In genomic region chr22:41485033-41485432, GRCh38 we compare ENCODE assay signal across 27 cellular contexts. TPM values are rescaled to one million over a fixed set of nuclear protein-coding genes. Genes with fewer than 3 reads are reported as not detected.
DNase-seq lines count a peak whose midpoint lies in the region; ATAC-seq and TF ChIP-seq lines count a peak whose summit lies in the region.
"Had no signal": no experiment of that assay in that cellular context is flagged by ENCODE, and none has a peak within 500 bp of the region (broad histone marks: within the 10 kb centered on the region; RNA-seq: fewer than 3 reads in every experiment).

No MANE protein-coding gene starts in this region.

- H3K36me3 ChIP-seq in breast epithelium (no peaks in the 10 kb centered on the region), mammary epithelial cell (ENCODE audit: insufficient read depth, low read length) (no peaks in the 10 kb centered on the region), colonic mucosa (no peaks in the 10 kb centered on the region), mucosa of rectum (ENCODE audit: control insufficient read depth in 2 of 2, insufficient read depth in 2 of 2, low read length in 2 of 2) (peaks cover 0 to 10% of the 10 kb centered on the region in 2 donors), transverse colon (no peaks in the 10 kb centered on the region)
- H3K36me3 ChIP-seq: brain microvascular endothelial cell, uterus had no signal

- H3K4me1 ChIP-seq in breast epithelium = peaks cover 0 to 16% of the 10 kb centered on the region in 2 donors
- H3K4me1 ChIP-seq in mammary epithelial cell (ENCODE audit: insufficient read depth, low read length) = peaks cover 4% of the 10 kb centered on the region
- peaks cover 10% of the 10 kb centered on the region for H3K4me1 ChIP-seq in colonic mucosa
- peaks cover 14 to 16% of the 10 kb centered on the region in 2 donors for H3K4me1 ChIP-seq in mucosa of rectum (ENCODE audit: control insufficient read depth in 2 of 2, insufficient read depth in 2 of 2, low read length in 2 of 2)
- peaks cover 27 to 99% (median 58%) of the 10 kb centered on the region in 4 donors for H3K4me1 ChIP-seq in transverse colon

- H3K4me2 ChIP-seq in mammary epithelial cell (ENCODE audit: insufficient read depth, low read depth, low read length) = no peak overlapping the region
- H3K4me2 ChIP-seq: PC-9, smooth muscle cell had no signal

- TF ChIP-seq EP300 in transverse colon (IDR thresholded peaks at IDR 0.05; ENCODE audit: low read depth) = no peak

- TF ChIP-seq CTCF in breast epithelium (IDR thresholded peaks at IDR 0.05) (no peak), mammary epithelial cell (conservative IDR thresholded peaks at IDR 0.05 in 1 of 2, IDR thresholded peaks at IDR 0.05 in 1 of 2; ENCODE audit: extremely low read depth in 1 of 2, insufficient read depth in 1 of 2, low read depth in 1 of 2, low read length in 2 of 2) (no peak), colonic mucosa (IDR thresholded peaks at IDR 0.05) (no peak), transverse colon (IDR thresholded peaks at IDR 0.05) (no peak), foreskin fibroblast (IDR thresholded peaks at IDR 0.05; ENCODE audit: low read depth, low read length) (no peak)

- H3K79me2 ChIP-seq in mammary epithelial cell (ENCODE audit: insufficient read depth, low read length) = peaks cover 91% of the 10 kb centered on the region

- no peak overlapping the region for H2AFZ ChIP-seq in mammary epithelial cell (ENCODE audit: low read depth, low read length)
- H2AFZ ChIP-seq: GM23248, PC-9 had no signal

- H3K9me3 ChIP-seq in breast epithelium (no peaks in the 10 kb centered on the region), mammary epithelial cell (replicated peaks; ENCODE audit: insufficient read depth, low read length) (no peaks in the 10 kb centered on the region), colonic mucosa (no peaks in the 10 kb centered on the region), mucosa of rectum (ENCODE audit: control insufficient read depth in 2 of 2, low read length in 2 of 2) (no peaks in the 10 kb centered on the region), transverse colon (no peaks in the 10 kb centered on the region)
- H3K9me3 ChIP-seq: uterus had no signal

- no peaks in the 10 kb centered on the region for H4K20me1 ChIP-seq in mammary epithelial cell (ENCODE audit: insufficient read depth, low read length)

- H3K27ac ChIP-seq in breast epithelium (peak overlapping the region; percentile 41 to 52), mammary epithelial cell (ENCODE audit: insufficient read depth, low read depth, low read length) (no peak overlapping the region), colonic mucosa (peak overlapping the region; percentile 69), mucosa of rectum (ENCODE audit: low read depth in 2 of 2, low read length in 2 of 2) (peak overlapping the region; percentile 45 to 49), transverse colon (peak overlapping the region; percentile 66 to 77 (median 70))
- H3K27ac ChIP-seq: brain microvascular endothelial cell, GM23248, PC-9, uterus had no signal

- TF ChIP-seq POLR2A in breast epithelium (IDR thresholded peaks at IDR 0.05) (no peak), transverse colon (IDR thresholded peaks at IDR 0.05) (no peak)

- dilution Hi-C loops in mammary epithelial cell (cut with HindIII; ENCODE audit: low sequenced_read_pairs) = loop anchor here (5.0 kb wide), 2 partner anchors 47 to 77 kb away; partner anchors contain the start of gene CSDC2

- H3K27me3 ChIP-seq in breast epithelium = no peaks in the 10 kb centered on the region
- no peaks in the 10 kb centered on the region for H3K27me3 ChIP-seq in mammary epithelial cell (ENCODE audit: insufficient read depth, low read length)
- H3K27me3 ChIP-seq in colonic mucosa = no peaks in the 10 kb centered on the region
- no peaks in the 10 kb centered on the region for H3K27me3 ChIP-seq in mucosa of rectum (ENCODE audit: control insufficient read depth in 2 of 2, insufficient read depth in 2 of 2, low read length in 2 of 2)
- no peaks in the 10 kb centered on the region for H3K27me3 ChIP-seq in transverse colon
- H3K27me3 ChIP-seq: brain microvascular endothelial cell, uterus had no signal

- ATAC-seq in GM18868 (IDR thresholded peaks at IDR 0.05; ENCODE audit: unreplicated experiment) = no peak
- ATAC-seq: natural killer cell treated with Interleukin-12 subunit alpha and Interleukin-12 subunit beta and Interleukin-15 and Interleukin-18, amount 100 ng/mL, for 72 hours had no signal

- intact Hi-C loops in breast epithelium (cut with DNase I; ENCODE audit: low total_unique reads) = no loop called here
- intact Hi-C loops in mammary epithelial cell (cut with micrococcal nuclease) = no loop called here
- intact Hi-C loops in colonic mucosa (cut with DNase I) = no loop called here
- intact Hi-C loops in transverse colon (cut with DNase I; ENCODE audit: low total_unique reads) = no loop called here

- no TSS peak for BruUV-seq in mammary epithelial cell (replicated peaks; lab: Mats Ljungman, UMichigan)

- in situ Hi-C loops in mammary epithelial cell (cut with MboI; ENCODE audit: low sequenced_read_pairs in 2 of 2) = no loop called here
- in situ Hi-C loops in transverse colon (cut with MboI; ENCODE audit: low pct_ligation_motif_present in 1 of 4, low pct_unique_long_range_greater_than_20kb in 1 of 4, low sequenced_read_pairs in 3 of 4) = no loop called here

- no peak overlapping the region for H3K4me3 ChIP-seq in breast epithelium
- no peak overlapping the region for H3K4me3 ChIP-seq in mammary epithelial cell (replicated peaks in 1 of 3; ENCODE audit: insufficient read depth in 1 of 3, low read depth in 2 of 3, low read length in 3 of 3)
- H3K4me3 ChIP-seq in colonic mucosa = no peak overlapping the region
- H3K4me3 ChIP-seq in mucosa of rectum (ENCODE audit: low read length in 2 of 2) = peak overlapping the region in 1 of 2 donors; percentile 39
- peak overlapping the region in 1 of 4 donors; percentile 22 for H3K4me3 ChIP-seq in transverse colon
- no peak overlapping the region for H3K4me3 ChIP-seq in foreskin fibroblast (ENCODE audit: low read depth in 1 of 2, low read length in 2 of 2)
- H3K4me3 ChIP-seq: GM23248, PC-9, smooth muscle cell, uterus had no signal

- 90% methylated on average over 6 of the region's 7 CpGs for WGBS in mammary epithelial cell (ENCODE audit: low coverage, missing lambda C conversion rate)
- 46% methylated on average over 7 of the region's 7 CpGs; no CpG with 5 or more reads in 1 of the 2 donors for WGBS in transverse colon (ENCODE audit: low coverage in 1 of 2), 2 donors

- DNase-seq in breast epithelium (ENCODE audit: low spot score in 2 of 2) (no peak), mammary epithelial cell (no peak), colonic mucosa (peak; percentile 77), transverse colon (peak; percentile 73), foreskin fibroblast (no peak), NCI-H2029 treated with DMSO at 0.1 percent for 48 hours (lab: John Stamatoyannopoulos, UW) (no peak)
- DNase-seq: 8988T; activated CD4-positive, alpha-beta T cell treated with anti-CD3 and anti-CD28 coated beads, Interleukin-2, amount 50 U/mL, for 4 hours; activated CD8-positive, alpha-beta memory T cell treated with anti-CD3 and anti-CD28 coated beads, Interleukin-2, amount 50 U/mL, for 4 hours; activated naive CD4-positive, alpha-beta T cell treated with anti-CD3 and anti-CD28 coated beads, Interleukin-2, amount 10 ng/mL, durations not matched to agents 7 days and 5 days; brain microvascular endothelial cell; CD4-positive, alpha-beta T cell; effector CD4-positive, alpha-beta T cell; GM23248; midbrain; NCI-H2171; NCI-H526; NK-92 treated with Interleukin-12 subunit alpha and Interleukin-12 subunit beta, amount 100 ng/mL, for 24 hours; SHP77; stimulated activated CD4-positive, alpha-beta T cell treated with anti-CD3 and anti-CD28 coated beads, Interleukin-2, amount 100 ng/mL, for 24 hours; T1000; uterus had no signal

- no peak overlapping the region for H3K9ac ChIP-seq in mammary epithelial cell (ENCODE audit: insufficient read depth, low read length)
- peak overlapping the region in 1 of 2 donors; percentile 14 for H3K9ac ChIP-seq in colonic mucosa (ENCODE audit: low read depth in 2 of 2, low read length in 2 of 2)
- H3K9ac ChIP-seq in mucosa of rectum (ENCODE audit: low read depth in 1 of 2, low read length in 2 of 2) = no peak overlapping the region
- H3K9ac ChIP-seq: GM23248 had no signal

- CTCF ChIA-PET in mammary epithelial cell (lab: Charles Lee; ENCODE audit: low non-redundant PET) = no interaction called here

RNA-seq across cellular contexts. Expression of gene ACO2, which starts 16.1 kb away (rescaled TPM):
- total RNA-seq in breast epithelium (10 to 100 TPM; 58.1 to 92.2 (median 65.2) TPM), mammary epithelial cell (10 to 100 TPM; 79.2 to 96.0 TPM), colonic mucosa (100 to 1,000 TPM; 254 to 268 TPM), transverse colon (100 to 1,000 TPM; 164 to 351 (median 255) TPM)
- polyA plus RNA-seq in mammary epithelial cell = 61.5 TPM
- 85.0 TPM for polyA minus RNA-seq in mammary epithelial cell

RNA-seq across cellular contexts. Expression of gene PHF5A, which starts 16.5 kb away (rescaled TPM):
- 10 to 100 TPM; 42.0 to 46.0 (median 43.8) TPM for total RNA-seq in breast epithelium
- 10 to 100 TPM; 32.2 to 54.3 TPM for total RNA-seq in mammary epithelial cell
- 73.3 TPM for polyA plus RNA-seq in mammary epithelial cell
- 22.1 TPM for polyA minus RNA-seq in mammary epithelial cell
- 10 to 100 TPM; 39.5 to 55.0 TPM for total RNA-seq in colonic mucosa
- total RNA-seq in transverse colon = 10 to 100 TPM in 3 of 4 donors, 1 to 10 TPM in 1; 3.0 to 33.9 (median 25.0) TPM

RNA-seq across cellular contexts. Expression of gene TOB2, which starts 38.4 kb away (rescaled TPM):
- total RNA-seq in breast epithelium (10 to 100 TPM; 28.8 to 61.9 (median 45.8) TPM), mammary epithelial cell (10 to 100 TPM; 28.3 to 30.3 TPM), colonic mucosa (10 to 100 TPM; 63.2 to 66.1 TPM), transverse colon (10 to 100 TPM; 22.7 to 64.0 (median 49.7) TPM)
- polyA plus RNA-seq in mammary epithelial cell = 15.1 TPM
- polyA minus RNA-seq in mammary epithelial cell = 43.0 TPM

RNA-seq across cellular contexts. Expression of gene POLR3H, which starts 59.2 kb away (rescaled TPM):
- total RNA-seq in breast epithelium (10 to 100 TPM; 18.2 to 26.5 (median 20.2) TPM), mammary epithelial cell (10 to 100 TPM; 17.2 to 47.0 TPM), colonic mucosa (10 to 100 TPM in 1 of 2 donors, 1 to 10 TPM in 1; 9.2 to 20.0 TPM), transverse colon (1 to 10 TPM; 5.6 to 8.4 (median 7.0) TPM)
- polyA plus RNA-seq in mammary epithelial cell = 57.3 TPM
- polyA minus RNA-seq in mammary epithelial cell = 72.2 TPM

Comparison
In these comparisons a context has a peak if more than half of its experiments do, and no peak if none do; other contexts are left out.
1. DNase-seq: peak in colonic mucosa (single experiment) and transverse colon (single experiment); none in breast epithelium (0 of 2), mammary epithelial cell (single experiment), foreskin fibroblast (0 of 2) and NCI-H2029 treated with DMSO at 0.1 percent for 48 hours (single experiment).